In the genomic region with DNA sequence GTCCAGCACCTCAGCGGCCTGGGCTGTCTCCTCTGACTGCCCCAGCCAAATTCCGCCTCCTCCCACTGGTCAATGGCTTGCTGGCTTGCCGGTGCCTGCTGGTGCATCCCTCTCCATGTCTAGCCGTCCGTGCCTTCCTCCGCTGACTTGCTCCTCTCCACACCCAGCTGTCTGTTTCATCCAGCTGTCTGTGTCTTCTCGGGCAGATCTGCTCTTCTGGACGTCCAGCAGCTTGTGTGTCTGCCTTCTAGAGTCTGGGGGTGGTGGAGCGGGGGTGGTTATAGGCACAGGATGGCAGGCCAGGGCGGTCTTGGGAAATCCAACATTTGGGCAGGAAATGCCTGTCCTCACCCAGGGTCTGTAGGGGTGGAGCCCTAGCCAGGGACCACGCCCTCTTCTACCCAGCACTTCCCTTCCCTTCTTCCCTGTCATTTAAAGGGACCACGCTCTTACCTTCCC, we compare ENCODE assay signal across 2 cellular contexts.
TF ChIP-seq lines count a peak whose summit lies in the region.

No MANE protein-coding gene starts in this region.

TF ChIP-seq in GM23338, 12 proteins besides CTCF, POLR2A, EP300 and RAD21:
- TF ChIP-seq, protein P1, sequence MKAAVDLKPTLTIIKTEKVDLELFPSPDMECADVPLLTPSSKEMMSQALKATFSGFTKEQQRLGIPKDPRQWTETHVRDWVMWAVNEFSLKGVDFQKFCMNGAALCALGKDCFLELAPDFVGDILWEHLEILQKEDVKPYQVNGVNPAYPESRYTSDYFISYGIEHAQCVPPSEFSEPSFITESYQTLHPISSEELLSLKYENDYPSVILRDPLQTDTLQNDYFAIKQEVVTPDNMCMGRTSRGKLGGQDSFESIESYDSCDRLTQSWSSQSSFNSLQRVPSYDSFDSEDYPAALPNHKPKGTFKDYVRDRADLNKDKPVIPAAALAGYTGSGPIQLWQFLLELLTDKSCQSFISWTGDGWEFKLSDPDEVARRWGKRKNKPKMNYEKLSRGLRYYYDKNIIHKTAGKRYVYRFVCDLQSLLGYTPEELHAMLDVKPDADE (IDR thresholded peaks at IDR 0.05) = no peak
- TF ChIP-seq, protein P2, sequence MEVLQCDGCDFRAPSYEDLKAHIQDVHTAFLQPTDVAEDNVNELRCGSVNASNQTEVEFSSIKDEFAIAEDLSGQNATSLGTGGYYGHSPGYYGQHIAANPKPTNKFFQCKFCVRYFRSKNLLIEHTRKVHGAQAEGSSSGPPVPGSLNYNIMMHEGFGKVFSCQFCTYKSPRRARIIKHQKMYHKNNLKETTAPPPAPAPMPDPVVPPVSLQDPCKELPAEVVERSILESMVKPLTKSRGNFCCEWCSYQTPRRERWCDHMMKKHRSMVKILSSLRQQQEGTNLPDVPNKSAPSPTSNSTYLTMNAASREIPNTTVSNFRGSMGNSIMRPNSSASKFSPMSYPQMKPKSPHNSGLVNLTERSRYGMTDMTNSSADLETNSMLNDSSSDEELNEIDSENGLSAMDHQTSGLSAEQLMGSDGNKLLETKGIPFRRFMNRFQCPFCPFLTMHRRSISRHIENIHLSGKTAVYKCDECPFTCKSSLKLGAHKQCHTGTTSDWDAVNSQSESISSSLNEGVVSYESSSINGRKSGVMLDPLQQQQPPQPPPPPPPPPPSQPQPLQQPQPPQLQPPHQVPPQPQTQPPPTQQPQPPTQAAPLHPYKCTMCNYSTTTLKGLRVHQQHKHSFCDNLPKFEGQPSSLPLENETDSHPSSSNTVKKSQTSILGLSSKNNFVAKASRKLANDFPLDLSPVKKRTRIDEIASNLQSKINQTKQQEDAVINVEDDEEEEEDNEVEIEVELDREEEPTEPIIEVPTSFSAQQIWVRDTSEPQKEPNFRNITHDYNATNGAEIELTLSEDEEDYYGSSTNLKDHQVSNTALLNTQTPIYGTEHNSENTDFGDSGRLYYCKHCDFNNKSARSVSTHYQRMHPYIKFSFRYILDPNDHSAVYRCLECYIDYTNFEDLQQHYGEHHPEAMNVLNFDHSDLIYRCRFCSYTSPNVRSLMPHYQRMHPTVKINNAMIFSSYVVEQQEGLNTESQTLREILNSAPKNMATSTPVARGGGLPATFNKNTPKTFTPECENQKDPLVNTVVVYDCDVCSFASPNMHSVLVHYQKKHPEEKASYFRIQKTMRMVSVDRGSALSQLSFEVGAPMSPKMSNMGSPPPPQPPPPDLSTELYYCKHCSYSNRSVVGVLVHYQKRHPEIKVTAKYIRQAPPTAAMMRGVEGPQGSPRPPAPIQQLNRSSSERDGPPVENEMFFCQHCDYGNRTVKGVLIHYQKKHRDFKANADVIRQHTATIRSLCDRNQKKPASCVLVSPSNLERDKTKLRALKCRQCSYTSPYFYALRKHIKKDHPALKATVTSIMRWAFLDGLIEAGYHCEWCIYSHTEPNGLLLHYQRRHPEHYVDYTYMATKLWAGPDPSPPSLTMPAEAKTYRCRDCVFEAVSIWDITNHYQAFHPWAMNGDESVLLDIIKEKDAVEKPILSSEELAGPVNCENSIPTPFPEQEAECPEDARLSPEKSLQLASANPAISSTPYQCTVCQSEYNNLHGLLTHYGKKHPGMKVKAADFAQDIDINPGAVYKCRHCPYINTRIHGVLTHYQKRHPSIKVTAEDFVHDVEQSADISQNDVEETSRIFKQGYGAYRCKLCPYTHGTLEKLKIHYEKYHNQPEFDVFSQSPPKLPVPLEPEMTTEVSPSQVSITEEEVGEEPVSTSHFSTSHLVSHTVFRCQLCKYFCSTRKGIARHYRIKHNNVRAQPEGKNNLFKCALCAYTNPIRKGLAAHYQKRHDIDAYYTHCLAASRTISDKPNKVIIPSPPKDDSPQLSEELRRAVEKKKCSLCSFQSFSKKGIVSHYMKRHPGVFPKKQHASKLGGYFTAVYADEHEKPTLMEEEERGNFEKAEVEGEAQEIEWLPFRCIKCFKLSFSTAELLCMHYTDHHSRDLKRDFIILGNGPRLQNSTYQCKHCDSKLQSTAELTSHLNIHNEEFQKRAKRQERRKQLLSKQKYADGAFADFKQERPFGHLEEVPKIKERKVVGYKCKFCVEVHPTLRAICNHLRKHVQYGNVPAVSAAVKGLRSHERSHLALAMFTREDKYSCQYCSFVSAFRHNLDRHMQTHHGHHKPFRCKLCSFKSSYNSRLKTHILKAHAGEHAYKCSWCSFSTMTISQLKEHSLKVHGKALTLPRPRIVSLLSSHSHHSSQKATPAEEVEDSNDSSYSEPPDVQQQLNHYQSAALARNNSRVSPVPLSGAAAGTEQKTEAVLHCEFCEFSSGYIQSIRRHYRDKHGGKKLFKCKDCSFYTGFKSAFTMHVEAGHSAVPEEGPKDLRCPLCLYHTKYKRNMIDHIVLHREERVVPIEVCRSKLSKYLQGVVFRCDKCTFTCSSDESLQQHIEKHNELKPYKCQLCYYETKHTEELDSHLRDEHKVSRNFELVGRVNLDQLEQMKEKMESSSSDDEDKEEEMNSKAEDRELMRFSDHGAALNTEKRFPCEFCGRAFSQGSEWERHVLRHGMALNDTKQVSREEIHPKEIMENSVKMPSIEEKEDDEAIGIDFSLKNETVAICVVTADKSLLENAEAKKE (CRISPR knock-in tag; IDR thresholded peaks at IDR 0.05) = no peak
- TF ChIP-seq NANOG (IDR thresholded peaks at IDR 0.05; ENCODE audit: borderline replicate concordance) = no peak

TF ChIP-seq in HepG2, 621 proteins besides CTCF, POLR2A, EP300 and RAD21:
- TF ChIP-seq ZNF329 (CRISPR knock-in tag; IDR thresholded peaks at IDR 0.05; ENCODE audit: low read depth) (no peak), ZNF891 (CRISPR knock-in tag; IDR thresholded peaks at IDR 0.05) (0 out of 2 replicates have a peak, but pooled peaks have one; percentile 26), TEAD2 (CRISPR knock-in tag; IDR thresholded peaks at IDR 0.05) (no peak), ZNF17 (CRISPR knock-in tag; IDR thresholded peaks at IDR 0.05) (no peak), GABPA (IDR thresholded peaks at IDR 0.05; ENCODE audit: low read depth, low read length) (no peak), GABPA (CRISPR knock-in tag; IDR thresholded peaks at IDR 0.05; ENCODE audit: low read depth) (0 out of 2 replicates have a peak, but pooled peaks have one; percentile 11)
- TF ChIP-seq, protein P3, sequence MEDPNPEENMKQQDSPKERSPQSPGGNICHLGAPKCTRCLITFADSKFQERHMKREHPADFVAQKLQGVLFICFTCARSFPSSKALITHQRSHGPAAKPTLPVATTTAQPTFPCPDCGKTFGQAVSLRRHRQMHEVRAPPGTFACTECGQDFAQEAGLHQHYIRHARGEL (CRISPR knock-in tag; IDR thresholded peaks at IDR 0.05) = no peak
- TF ChIP-seq, protein P4, sequence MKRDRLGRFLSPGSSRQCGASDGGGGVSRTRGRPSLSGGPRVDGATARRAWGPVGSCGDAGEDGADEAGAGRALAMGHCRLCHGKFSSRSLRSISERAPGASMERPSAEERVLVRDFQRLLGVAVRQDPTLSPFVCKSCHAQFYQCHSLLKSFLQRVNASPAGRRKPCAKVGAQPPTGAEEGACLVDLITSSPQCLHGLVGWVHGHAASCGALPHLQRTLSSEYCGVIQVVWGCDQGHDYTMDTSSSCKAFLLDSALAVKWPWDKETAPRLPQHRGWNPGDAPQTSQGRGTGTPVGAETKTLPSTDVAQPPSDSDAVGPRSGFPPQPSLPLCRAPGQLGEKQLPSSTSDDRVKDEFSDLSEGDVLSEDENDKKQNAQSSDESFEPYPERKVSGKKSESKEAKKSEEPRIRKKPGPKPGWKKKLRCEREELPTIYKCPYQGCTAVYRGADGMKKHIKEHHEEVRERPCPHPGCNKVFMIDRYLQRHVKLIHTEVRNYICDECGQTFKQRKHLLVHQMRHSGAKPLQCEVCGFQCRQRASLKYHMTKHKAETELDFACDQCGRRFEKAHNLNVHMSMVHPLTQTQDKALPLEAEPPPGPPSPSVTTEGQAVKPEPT (CRISPR knock-in tag; IDR thresholded peaks at IDR 0.05; ENCODE audit: low read depth) = no peak
- TF ChIP-seq, protein P5, sequence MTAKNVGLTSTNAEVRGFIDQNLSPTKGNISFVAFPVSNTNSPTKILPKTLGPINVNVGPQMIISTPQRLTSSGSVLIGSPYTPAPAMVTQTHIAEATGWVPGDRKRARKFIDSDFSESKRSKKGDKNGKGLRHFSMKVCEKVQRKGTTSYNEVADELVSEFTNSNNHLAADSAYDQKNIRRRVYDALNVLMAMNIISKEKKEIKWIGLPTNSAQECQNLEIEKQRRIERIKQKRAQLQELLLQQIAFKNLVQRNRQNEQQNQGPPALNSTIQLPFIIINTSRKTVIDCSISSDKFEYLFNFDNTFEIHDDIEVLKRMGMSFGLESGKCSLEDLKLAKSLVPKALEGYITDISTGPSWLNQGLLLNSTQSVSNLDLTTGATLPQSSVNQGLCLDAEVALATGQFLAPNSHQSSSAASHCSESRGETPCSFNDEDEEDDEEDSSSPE (CRISPR knock-in tag; IDR thresholded peaks at IDR 0.05) = no peak
- TF ChIP-seq, protein P6, sequence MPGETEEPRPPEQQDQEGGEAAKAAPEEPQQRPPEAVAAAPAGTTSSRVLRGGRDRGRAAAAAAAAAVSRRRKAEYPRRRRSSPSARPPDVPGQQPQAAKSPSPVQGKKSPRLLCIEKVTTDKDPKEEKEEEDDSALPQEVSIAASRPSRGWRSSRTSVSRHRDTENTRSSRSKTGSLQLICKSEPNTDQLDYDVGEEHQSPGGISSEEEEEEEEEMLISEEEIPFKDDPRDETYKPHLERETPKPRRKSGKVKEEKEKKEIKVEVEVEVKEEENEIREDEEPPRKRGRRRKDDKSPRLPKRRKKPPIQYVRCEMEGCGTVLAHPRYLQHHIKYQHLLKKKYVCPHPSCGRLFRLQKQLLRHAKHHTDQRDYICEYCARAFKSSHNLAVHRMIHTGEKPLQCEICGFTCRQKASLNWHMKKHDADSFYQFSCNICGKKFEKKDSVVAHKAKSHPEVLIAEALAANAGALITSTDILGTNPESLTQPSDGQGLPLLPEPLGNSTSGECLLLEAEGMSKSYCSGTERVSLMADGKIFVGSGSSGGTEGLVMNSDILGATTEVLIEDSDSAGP (CRISPR knock-in tag; IDR thresholded peaks at IDR 0.05; ENCODE audit: borderline replicate concordance) = peak; percentile 79
